8 cellular contexts compared by ENCODE assay signal in genomic region chr3:185659942-185660921, GRCh38.
DNase-seq lines count a peak whose midpoint lies in the region; ATAC-seq and TF ChIP-seq lines count a peak whose summit lies in the region.

No MANE protein-coding gene starts in this region.

- H3K36me3 ChIP-seq in ovary (no peaks in the 10 kb centered on the region), thyroid gland (peaks cover 0 to 2% of the 10 kb centered on the region in 2 donors)

- in situ Hi-C loops in SK-MEL-5 (cut with HindIII; ENCODE audit: low pct_unique_long_range_greater_than_20kb, low sequenced_read_pairs) = no loop called here

- peaks cover 31% of the 10 kb centered on the region for H3K27me3 Mint-ChIP-seq in activated naive CD4-positive, alpha-beta T cell treated with anti-CD3 and anti-CD28 coated beads, Interleukin-2, amount 10 ng/mL, durations not matched to agents 7 days and 5 days

- H3K36me3 Mint-ChIP-seq in activated naive CD4-positive, alpha-beta T cell treated with anti-CD3 and anti-CD28 coated beads, Interleukin-2, amount 10 ng/mL, durations not matched to agents 7 days and 5 days = no peaks in the 10 kb centered on the region

- H3K27ac Mint-ChIP-seq in activated naive CD4-positive, alpha-beta T cell treated with anti-CD3 and anti-CD28 coated beads, Interleukin-2, amount 10 ng/mL, durations not matched to agents 7 days and 5 days = no peak overlapping the region

- WGBS in ovary, 3 donors = 36 to 39% (median 37%) methylated on average over 17 to 18 of the region's 18 CpGs
- WGBS in thyroid gland, 2 donors = 47 to 53% methylated on average over 12 to 18 of the region's 18 CpGs

- H3K27me3 ChIP-seq in ovary (no peaks in the 10 kb centered on the region), thyroid gland (no peaks in the 10 kb centered on the region)

- peak; percentile 77 for ATAC-seq in GM21360 (IDR thresholded peaks at IDR 0.05; ENCODE audit: unreplicated experiment)

- H3K4me1 ChIP-seq in ovary (ENCODE audit: insufficient read depth) (peaks cover 13% of the 10 kb centered on the region), thyroid gland (peaks cover 0 to 19% of the 10 kb centered on the region in 2 donors)

- TF ChIP-seq CTCF in NB4 (IDR thresholded peaks at IDR 0.05; ENCODE audit: low read depth, low read length) (peak; percentile 92), ovary (IDR thresholded peaks at IDR 0.05) (peak; percentile 84 to 96 (median 92)), thyroid gland (IDR thresholded peaks at IDR 0.05) (peak; percentile 78 to 97 (median 88))

- H3K9me3 ChIP-seq in ovary (no peaks in the 10 kb centered on the region), thyroid gland (no peaks in the 10 kb centered on the region)

- no peak overlapping the region for H3K4me3 Mint-ChIP-seq in activated naive CD4-positive, alpha-beta T cell treated with anti-CD3 and anti-CD28 coated beads, Interleukin-2, amount 10 ng/mL, durations not matched to agents 7 days and 5 days

- H3K27ac ChIP-seq in ovary (no peak overlapping the region), thyroid gland (no peak overlapping the region)

- H3K9me3 Mint-ChIP-seq in activated naive CD4-positive, alpha-beta T cell treated with anti-CD3 and anti-CD28 coated beads, Interleukin-2, amount 10 ng/mL, durations not matched to agents 7 days and 5 days = no peaks in the 10 kb centered on the region

- peak in 12 of 14 donors; percentile 13 to 64 (median 47) for DNase-seq in C1 segment of cervical spinal cord (lab: John Stamatoyannopoulos, UW)
- DNase-seq in NB4 (ENCODE audit: low read depth) = peak; percentile 84
- peak; percentile 93 for DNase-seq in SK-MEL-5 (ENCODE audit: low read depth, low spot score)
- peak; percentile 77 for DNase-seq in activated naive CD4-positive, alpha-beta T cell treated with anti-CD3 and anti-CD28 coated beads, Interleukin-2, amount 10 ng/mL, durations not matched to agents 7 days and 5 days
- peak; percentile 57 for DNase-seq in glomerular endothelial cell (ENCODE audit: extremely low read depth, low read depth, low spot score)
- peak; percentile 72 to 84 (median 80) for DNase-seq in ovary
- peak; percentile 79 to 81 for DNase-seq in thyroid gland

- H3K4me3 ChIP-seq in NB4 (ENCODE audit: low read depth, low read length) = no peak overlapping the region
- no peak overlapping the region for H3K4me3 ChIP-seq in ovary
- H3K4me3 ChIP-seq in thyroid gland (replicated peaks in 1 of 3) = no peak overlapping the region

- CTCF ChIA-PET in activated naive CD4-positive, alpha-beta T cell treated with anti-CD3 and anti-CD28 coated beads, Interleukin-2, amount 10 ng/mL, durations not matched to agents 7 days and 5 days (lab: Charles Lee) = interaction anchor here (0.6 to 4.6 kb wide), 42 partner anchors 9 to 1580 kb away, joined by 3 to 56 read pairs (median 3); no protein-coding TSS in a partner anchor

- TF ChIP-seq POLR2A in NB4 (IDR thresholded peaks at IDR 0.05; ENCODE audit: extremely low read depth, insufficient read length) (no peak), ovary (IDR thresholded peaks at IDR 0.05) (no peak), thyroid gland (IDR thresholded peaks at IDR 0.05) (no peak)

- intact Hi-C loops in ovary (cut with DNase I) (loop anchor here in 3 of 4 donors (5.0 to 10.0 kb wide), 4 partner anchors 105 to 285 kb away; partner anchors contain the start of gene TRA2B (in 1 of the 3)), thyroid gland (cut with DNase I) (no loop called here)

- H3K4me1 Mint-ChIP-seq in activated naive CD4-positive, alpha-beta T cell treated with anti-CD3 and anti-CD28 coated beads, Interleukin-2, amount 10 ng/mL, durations not matched to agents 7 days and 5 days = no peaks in the 10 kb centered on the region

- TF ChIP-seq EP300 in ovary (IDR thresholded peaks at IDR 0.05) = no peak
